ENCODE assay signal across 8 cellular contexts in the genomic region with DNA sequence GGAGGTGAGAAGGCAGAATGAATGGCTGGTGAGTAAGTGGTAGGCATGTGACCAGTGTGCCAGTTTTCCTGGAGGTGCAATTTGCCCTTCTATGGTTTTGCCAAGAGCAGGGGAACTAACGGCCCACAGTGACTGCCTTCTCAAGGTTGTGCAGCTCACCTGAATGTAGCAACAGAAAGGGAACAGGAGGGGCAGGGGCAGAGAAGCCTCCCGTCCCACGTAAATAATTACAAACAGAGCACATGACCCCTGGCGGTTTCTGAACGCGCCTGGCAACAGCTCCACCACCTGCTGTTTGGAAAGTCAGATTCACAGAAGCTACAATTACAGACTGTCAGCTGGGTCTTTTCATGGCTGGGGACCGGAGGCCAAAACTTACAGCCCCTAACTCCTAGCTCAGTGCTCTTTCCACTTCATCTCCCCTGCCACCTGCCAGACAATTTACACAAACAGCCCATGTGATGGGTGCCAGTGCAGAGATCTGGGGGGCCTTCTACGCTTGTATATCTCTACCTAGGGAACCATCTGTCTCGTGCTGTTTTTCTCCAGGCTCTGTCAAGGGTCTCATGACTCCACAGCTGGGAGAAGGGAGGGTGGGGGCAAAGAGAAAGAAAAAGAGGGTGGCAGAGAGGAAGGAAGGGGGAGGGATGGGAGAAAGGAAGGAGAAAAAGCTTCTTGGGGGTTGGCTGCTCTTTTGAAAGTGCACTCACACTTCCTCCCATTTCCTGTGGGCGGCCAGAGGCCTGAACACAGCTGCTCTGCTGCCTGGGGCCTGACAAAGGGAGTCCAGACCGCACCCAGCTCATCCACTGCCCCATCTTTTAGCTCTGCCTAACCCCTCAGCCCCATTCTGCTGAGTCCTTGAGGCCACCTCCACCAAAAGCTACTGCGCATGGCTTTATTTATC.
DNase-seq lines count a peak whose midpoint lies in the region; FAIRE-seq and TF ChIP-seq lines count a peak whose summit lies in the region.

No MANE protein-coding gene starts in this region.

- TF ChIP-seq CTCF in GM12864 (IDR thresholded peaks at IDR 0.05; ENCODE audit: low read depth, low read length, missing control alignments) (peak; percentile 63), HFF-Myc (IDR thresholded peaks at IDR 0.05; ENCODE audit: low read depth, low read length, missing control alignments) (peak; percentile 7), breast epithelium (IDR thresholded peaks at IDR 0.05) (peak in 2 of 3 donors; percentile 23 to 25), keratinocyte (optimal IDR thresholded peaks at IDR 0.05 in 1 of 3, IDR thresholded peaks at IDR 0.05 in 1 of 3, conservative IDR thresholded peaks at IDR 0.05 in 1 of 3; ENCODE audit: extremely low read depth in 1 of 3, insufficient read depth in 2 of 3, low read length in 3 of 3) (peak in 2 of 3 experiments; percentile 20 to 29)

- no peaks in the 10 kb centered on the region for H3K9me1 ChIP-seq in keratinocyte (ENCODE audit: control insufficient read depth, extremely low read depth, insufficient read depth, low read length)

- DNase-seq in GM12864 (ENCODE audit: low read depth) = peak; percentile 77
- DNase-seq in HFF-Myc (ENCODE audit: extremely low read depth, low read depth) = peak; percentile 74
- DNase-seq in NCI-H1092 treated with DMSO at 0.1 percent for 48 hours (lab: John Stamatoyannopoulos, UW) = peak; percentile 89
- peak; percentile 64 for DNase-seq in T-helper 22 cell (ENCODE audit: low read depth)
- DNase-seq in breast epithelium (ENCODE audit: low spot score in 2 of 2) = peak in 1 of 2 donors; percentile 76
- DNase-seq in keratinocyte (ENCODE audit: low read depth, low spot score) = no peak
- peak; percentile 38 to 50 (median 46) for DNase-seq in stimulated activated CD4-positive, alpha-beta T cell treated with anti-CD3 and anti-CD28 coated beads, Interleukin-12 subunit alpha, Interleukin-12 subunit beta, amount 100 ng/mL, for 48 hours (ENCODE audit: low read depth in 2 of 3, low spot score in 1 of 3)
- DNase-seq in urothelium cell line (ENCODE audit: low spot score) = no peak

- dilution Hi-C loops in keratinocyte (cut with MboI; ENCODE audit: extremely low pct_ligation_motif_present, low sequenced_read_pairs) = no loop called here

- H3K4me1 ChIP-seq in breast epithelium (peaks cover 0 to 7% of the 10 kb centered on the region in 2 donors), keratinocyte (ENCODE audit: control insufficient read depth, extremely low read depth, insufficient read depth, low read length) (peaks cover 29% of the 10 kb centered on the region)

- H2AFZ ChIP-seq in keratinocyte (ENCODE audit: control insufficient read depth, low read length) = no peak overlapping the region

- H4K20me1 ChIP-seq in keratinocyte (ENCODE audit: control insufficient read depth, extremely low read depth, insufficient read depth, low read length) = no peaks in the 10 kb centered on the region

- H3K4me3 ChIP-seq in GM12864 (ENCODE audit: low read depth, low read length) (peak overlapping the region; percentile 15; the same call in 1 of the 2 replicates), HFF-Myc (replicated peaks; ENCODE audit: low read depth, low read length) (no peak overlapping the region), breast epithelium (no peak overlapping the region), keratinocyte (ENCODE audit: control insufficient read depth in 2 of 3, extremely low read depth in 1 of 3, insufficient read depth in 2 of 3, low read depth in 1 of 3, low read length in 3 of 3) (no peak overlapping the region)

- H3K27me3 ChIP-seq in breast epithelium (no peaks in the 10 kb centered on the region), keratinocyte (ENCODE audit: control insufficient read depth, extremely low read depth, insufficient read depth, low read length) (no peaks in the 10 kb centered on the region)

- intact Hi-C loops in breast epithelium (cut with DNase I; ENCODE audit: low total_unique reads) = no loop called here

- no peaks in the 10 kb centered on the region for H3K9me3 ChIP-seq in breast epithelium
- H3K9me3 ChIP-seq in keratinocyte (ENCODE audit: control insufficient read depth, low read depth, low read length) = no peaks in the 10 kb centered on the region

- TF ChIP-seq POLR2A in breast epithelium (IDR thresholded peaks at IDR 0.05) = no peak

- H3K27ac ChIP-seq in breast epithelium (peak overlapping the region; percentile 86 to 94), keratinocyte (ENCODE audit: control insufficient read depth, insufficient read depth, low read length) (peak overlapping the region; percentile 64)

- no peaks in the 10 kb centered on the region for H3K79me2 ChIP-seq in keratinocyte (ENCODE audit: control insufficient read depth, insufficient read depth, low read length)

- H3K36me3 ChIP-seq in breast epithelium = no peaks in the 10 kb centered on the region
- peaks cover 45 to 61% of the 10 kb centered on the region in 2 experiments for H3K36me3 ChIP-seq in keratinocyte (ENCODE audit: control insufficient read depth in 2 of 2, extremely low read depth in 1 of 2, insufficient read depth in 2 of 2, low read length in 2 of 2)

- peak; percentile 84 for FAIRE-seq in keratinocyte (lab: Jason Lieb, UNC)
- no peak for FAIRE-seq in urothelium cell line (lab: Jason Lieb, UNC)

- H3K9ac ChIP-seq in keratinocyte (ENCODE audit: control insufficient read depth, extremely low read depth, insufficient read depth, low read length) = peak overlapping the region; percentile 40

- H3K4me2 ChIP-seq in keratinocyte (ENCODE audit: control insufficient read depth, extremely low read depth, insufficient read depth, low read depth, low read length) = peak overlapping the region; percentile 18

Comparison
In these comparisons a context has a peak if more than half of its experiments do, and no peak if none do; other contexts are left out.
1. DNase-seq: peak in GM12864 (single experiment), HFF-Myc (single experiment), NCI-H1092 treated with DMSO at 0.1 percent for 48 hours (single experiment), T-helper 22 cell (single experiment) and stimulated activated CD4-positive, alpha-beta T cell treated with anti-CD3 and anti-CD28 coated beads, Interleukin-12 subunit alpha, Interleukin-12 subunit beta, amount 100 ng/mL, for 48 hours (3 of 3); none in keratinocyte (single experiment) and urothelium cell line (single experiment).
2. CTCF ChIP-seq: peak in every context shown above with its lines; median percentile 63 in GM12864; 24 in keratinocyte; 24 in breast epithelium; 7 in HFF-Myc.